Comparison of ENCODE assay signal across 2 cellular contexts in the genomic region with DNA sequence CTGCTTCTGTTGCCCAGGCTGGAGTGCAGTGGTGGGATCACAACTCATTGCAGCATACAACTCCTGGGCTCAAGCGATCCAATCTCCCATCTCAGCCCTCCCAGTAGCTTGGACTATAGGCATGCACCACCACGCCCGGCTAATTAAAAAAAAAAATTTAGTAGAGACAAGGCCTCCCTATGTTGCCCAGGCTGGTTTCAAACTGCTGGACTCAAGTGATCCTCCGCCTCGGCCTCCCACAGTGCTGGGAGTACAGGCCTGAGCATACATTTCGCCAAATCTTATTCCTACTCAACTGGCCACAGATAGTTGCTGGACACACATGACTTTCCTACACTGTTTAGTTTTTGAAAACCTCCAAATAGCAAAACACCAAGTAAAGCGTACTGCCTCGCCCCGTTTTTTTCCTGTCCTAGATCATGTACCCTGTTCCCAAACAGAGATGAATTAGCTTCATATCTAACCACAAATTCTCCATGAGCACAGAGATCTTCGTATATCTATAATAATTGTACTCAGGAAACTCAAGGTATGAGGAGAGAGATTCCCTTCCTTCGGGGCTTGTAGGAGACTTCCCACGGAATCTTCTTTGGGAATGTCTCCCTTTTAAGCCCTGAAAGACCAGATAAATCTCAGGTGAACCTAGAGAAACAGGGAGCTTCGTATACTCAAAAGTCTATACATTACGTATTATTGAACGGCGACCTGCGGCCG.
TF ChIP-seq lines count a peak whose summit lies in the region.

No MANE protein-coding gene starts in this region.

TF ChIP-seq in SK-N-SH, 30 proteins besides CTCF, POLR2A, EP300 and RAD21 (continued from another document):
- TF ChIP-seq, protein P1, sequence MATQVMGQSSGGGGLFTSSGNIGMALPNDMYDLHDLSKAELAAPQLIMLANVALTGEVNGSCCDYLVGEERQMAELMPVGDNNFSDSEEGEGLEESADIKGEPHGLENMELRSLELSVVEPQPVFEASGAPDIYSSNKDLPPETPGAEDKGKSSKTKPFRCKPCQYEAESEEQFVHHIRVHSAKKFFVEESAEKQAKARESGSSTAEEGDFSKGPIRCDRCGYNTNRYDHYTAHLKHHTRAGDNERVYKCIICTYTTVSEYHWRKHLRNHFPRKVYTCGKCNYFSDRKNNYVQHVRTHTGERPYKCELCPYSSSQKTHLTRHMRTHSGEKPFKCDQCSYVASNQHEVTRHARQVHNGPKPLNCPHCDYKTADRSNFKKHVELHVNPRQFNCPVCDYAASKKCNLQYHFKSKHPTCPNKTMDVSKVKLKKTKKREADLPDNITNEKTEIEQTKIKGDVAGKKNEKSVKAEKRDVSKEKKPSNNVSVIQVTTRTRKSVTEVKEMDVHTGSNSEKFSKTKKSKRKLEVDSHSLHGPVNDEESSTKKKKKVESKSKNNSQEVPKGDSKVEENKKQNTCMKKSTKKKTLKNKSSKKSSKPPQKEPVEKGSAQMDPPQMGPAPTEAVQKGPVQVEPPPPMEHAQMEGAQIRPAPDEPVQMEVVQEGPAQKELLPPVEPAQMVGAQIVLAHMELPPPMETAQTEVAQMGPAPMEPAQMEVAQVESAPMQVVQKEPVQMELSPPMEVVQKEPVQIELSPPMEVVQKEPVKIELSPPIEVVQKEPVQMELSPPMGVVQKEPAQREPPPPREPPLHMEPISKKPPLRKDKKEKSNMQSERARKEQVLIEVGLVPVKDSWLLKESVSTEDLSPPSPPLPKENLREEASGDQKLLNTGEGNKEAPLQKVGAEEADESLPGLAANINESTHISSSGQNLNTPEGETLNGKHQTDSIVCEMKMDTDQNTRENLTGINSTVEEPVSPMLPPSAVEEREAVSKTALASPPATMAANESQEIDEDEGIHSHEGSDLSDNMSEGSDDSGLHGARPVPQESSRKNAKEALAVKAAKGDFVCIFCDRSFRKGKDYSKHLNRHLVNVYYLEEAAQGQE (IDR thresholded peaks at IDR 0.05; ENCODE audit: low read depth, low read length) = no peak
- TF ChIP-seq RCOR1 (IDR thresholded peaks at IDR 0.05; ENCODE audit: low read length) (no peak), MEF2A (IDR thresholded peaks at IDR 0.05; ENCODE audit: borderline replicate concordance, low read depth) (no peak), CHD2 (IDR thresholded peaks at IDR 0.05; ENCODE audit: low read length, partially characterized antibody) (no peak), GABPA (IDR thresholded peaks at IDR 0.05; ENCODE audit: low read depth) (no peak), POLR2AphosphoS5 (IDR thresholded peaks at IDR 0.05; ENCODE audit: low read depth, low read length) (no peak), FOSL2 (IDR thresholded peaks at IDR 0.05; ENCODE audit: borderline replicate concordance, low read depth) (no peak), SIN3A (IDR thresholded peaks at IDR 0.05; ENCODE audit: borderline replicate concordance, low read depth, low read length) (no peak), RFX5 (IDR thresholded peaks at IDR 0.05; ENCODE audit: low read length) (no peak), ELF1 (IDR thresholded peaks at IDR 0.05) (no peak)
- TF ChIP-seq, protein P2, sequence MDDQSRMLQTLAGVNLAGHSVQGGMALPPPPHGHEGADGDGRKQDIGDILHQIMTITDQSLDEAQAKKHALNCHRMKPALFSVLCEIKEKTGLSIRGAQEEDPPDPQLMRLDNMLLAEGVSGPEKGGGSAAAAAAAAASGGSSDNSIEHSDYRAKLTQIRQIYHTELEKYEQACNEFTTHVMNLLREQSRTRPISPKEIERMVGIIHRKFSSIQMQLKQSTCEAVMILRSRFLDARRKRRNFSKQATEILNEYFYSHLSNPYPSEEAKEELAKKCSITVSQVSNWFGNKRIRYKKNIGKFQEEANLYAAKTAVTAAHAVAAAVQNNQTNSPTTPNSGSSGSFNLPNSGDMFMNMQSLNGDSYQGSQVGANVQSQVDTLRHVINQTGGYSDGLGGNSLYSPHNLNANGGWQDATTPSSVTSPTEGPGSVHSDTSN (IDR thresholded peaks at IDR 0.05) = no peak
- TF ChIP-seq, protein P3, sequence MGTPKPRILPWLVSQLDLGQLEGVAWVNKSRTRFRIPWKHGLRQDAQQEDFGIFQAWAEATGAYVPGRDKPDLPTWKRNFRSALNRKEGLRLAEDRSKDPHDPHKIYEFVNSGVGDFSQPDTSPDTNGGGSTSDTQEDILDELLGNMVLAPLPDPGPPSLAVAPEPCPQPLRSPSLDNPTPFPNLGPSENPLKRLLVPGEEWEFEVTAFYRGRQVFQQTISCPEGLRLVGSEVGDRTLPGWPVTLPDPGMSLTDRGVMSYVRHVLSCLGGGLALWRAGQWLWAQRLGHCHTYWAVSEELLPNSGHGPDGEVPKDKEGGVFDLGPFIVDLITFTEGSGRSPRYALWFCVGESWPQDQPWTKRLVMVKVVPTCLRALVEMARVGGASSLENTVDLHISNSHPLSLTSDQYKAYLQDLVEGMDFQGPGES (IDR thresholded peaks at IDR 0.05; ENCODE audit: low read depth, low read length) = no peak

TF ChIP-seq in SK-N-SH treated with all-trans-retinoic acid at 6 μM for 48 hours, 23 proteins besides CTCF, POLR2A, EP300 and RAD21 (continued from another document):
- TF ChIP-seq ZNF70 (CRISPR knock-in tag; IDR thresholded peaks at IDR 0.05) = no peak
- no peak for TF ChIP-seq SNAI2 (CRISPR knock-in tag; IDR thresholded peaks at IDR 0.05)
- TF ChIP-seq ISL1 (CRISPR knock-in tag; IDR thresholded peaks at IDR 0.05) = no peak
- TF ChIP-seq ZFP30 (CRISPR knock-in tag; IDR thresholded peaks at IDR 0.05) = no peak
- TF ChIP-seq, protein P4, sequence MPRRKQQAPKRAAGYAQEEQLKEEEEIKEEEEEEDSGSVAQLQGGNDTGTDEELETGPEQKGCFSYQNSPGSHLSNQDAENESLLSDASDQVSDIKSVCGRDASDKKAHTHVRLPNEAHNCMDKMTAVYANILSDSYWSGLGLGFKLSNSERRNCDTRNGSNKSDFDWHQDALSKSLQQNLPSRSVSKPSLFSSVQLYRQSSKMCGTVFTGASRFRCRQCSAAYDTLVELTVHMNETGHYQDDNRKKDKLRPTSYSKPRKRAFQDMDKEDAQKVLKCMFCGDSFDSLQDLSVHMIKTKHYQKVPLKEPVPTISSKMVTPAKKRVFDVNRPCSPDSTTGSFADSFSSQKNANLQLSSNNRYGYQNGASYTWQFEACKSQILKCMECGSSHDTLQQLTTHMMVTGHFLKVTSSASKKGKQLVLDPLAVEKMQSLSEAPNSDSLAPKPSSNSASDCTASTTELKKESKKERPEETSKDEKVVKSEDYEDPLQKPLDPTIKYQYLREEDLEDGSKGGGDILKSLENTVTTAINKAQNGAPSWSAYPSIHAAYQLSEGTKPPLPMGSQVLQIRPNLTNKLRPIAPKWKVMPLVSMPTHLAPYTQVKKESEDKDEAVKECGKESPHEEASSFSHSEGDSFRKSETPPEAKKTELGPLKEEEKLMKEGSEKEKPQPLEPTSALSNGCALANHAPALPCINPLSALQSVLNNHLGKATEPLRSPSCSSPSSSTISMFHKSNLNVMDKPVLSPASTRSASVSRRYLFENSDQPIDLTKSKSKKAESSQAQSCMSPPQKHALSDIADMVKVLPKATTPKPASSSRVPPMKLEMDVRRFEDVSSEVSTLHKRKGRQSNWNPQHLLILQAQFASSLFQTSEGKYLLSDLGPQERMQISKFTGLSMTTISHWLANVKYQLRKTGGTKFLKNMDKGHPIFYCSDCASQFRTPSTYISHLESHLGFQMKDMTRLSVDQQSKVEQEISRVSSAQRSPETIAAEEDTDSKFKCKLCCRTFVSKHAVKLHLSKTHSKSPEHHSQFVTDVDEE (CRISPR knock-in tag; IDR thresholded peaks at IDR 0.05) = no peak
- TF ChIP-seq GLIS3 (CRISPR knock-in tag; IDR thresholded peaks at IDR 0.05) = no peak
